ENCODE assay signal across 14 cellular contexts in genomic region chr6:11968241-11968806, GRCh38. TPM values are rescaled to one million over a fixed set of nuclear protein-coding genes. Genes with fewer than 3 reads are reported as not detected.
A peak's percentile ranks its signal among the peaks of the same experiment; 100 is the strongest.
DNase-seq lines count a peak whose midpoint lies in the region; ATAC-seq and TF ChIP-seq lines count a peak whose summit lies in the region.
"Had no signal": no experiment of that assay in that cellular context is flagged by ENCODE, and none has a peak within 500 bp of the region (broad histone marks: within the 10 kb centered on the region; RNA-seq: fewer than 3 reads in every experiment).

No MANE protein-coding gene starts in this region.

- peaks cover 38% of the 10 kb centered on the region for H3K4me1 ChIP-seq in adipocyte (ENCODE audit: control insufficient read depth, insufficient read depth, low read length)

- no peaks in the 10 kb centered on the region for H3K36me3 Mint-ChIP-seq in MCF 10A (ENCODE audit: insufficient read depth, unreplicated experiment)

- BruUV-seq in MCF 10A (replicated peaks; lab: Mats Ljungman, UMichigan) = no TSS peak

- H3K36me3 ChIP-seq in adipocyte (ENCODE audit: control insufficient read depth, insufficient read depth, low read length, severe bottlenecking) = no peaks in the 10 kb centered on the region
- H3K36me3 ChIP-seq: ovary had no signal

- POLR2A ChIA-PET in MCF 10A (lab: Yijun Ruan, JAX) = interaction anchor here (1.1 kb wide), 1 partner anchor 47 kb away, joined by 3 read pairs; no protein-coding TSS in a partner anchor

- H3K9me3 ChIP-seq in adipocyte (ENCODE audit: control insufficient read depth, low read length) = no peaks in the 10 kb centered on the region
- H3K9me3 ChIP-seq: ovary had no signal

- H3K4me1 Mint-ChIP-seq in MCF 10A (ENCODE audit: insufficient read depth, unreplicated experiment) = peaks cover 8% of the 10 kb centered on the region

- H3K27ac Mint-ChIP-seq in MCF 10A (ENCODE audit: low read depth, unreplicated experiment) = no peak overlapping the region
- H3K27ac Mint-ChIP-seq: endodermal cell had no signal

- CTCF ChIA-PET in MCF 10A (lab: Yijun Ruan, JAX) = interaction anchor here (0.5 to 1.4 kb wide), 2 partner anchors 8 to 271 kb away, joined by 3 read pairs; no protein-coding TSS in a partner anchor

- DNase-seq in GM10266 (ENCODE audit: extremely low spot score) (peak; percentile 21), GM20000 (ENCODE audit: low spot score) (peak; percentile 18), adipocyte (ENCODE audit: low read depth) (no peak), MCF 10A (ENCODE audit: unreplicated experiment) (no peak)
- DNase-seq in stimulated activated CD4-positive, alpha-beta T cell treated with anti-CD3 and anti-CD28 coated beads, Interleukin-12 subunit alpha, Interleukin-12 subunit beta, amount 100 ng/mL, for 4 hours = no peak
- no peak for DNase-seq in activated effector memory CD4-positive, alpha-beta T cell treated with Interleukin-2 at 50 U/mL for 16 hours
- DNase-seq: endodermal cell; Karpas-422; NCI-H446; stimulated activated CD4-positive, alpha-beta T cell treated with anti-CD3 and anti-CD28 coated beads, Interleukin-4, amount 100 ng/mL, for 1 hour had no signal

- peak overlapping the region; percentile 69 for H3K4me3 ChIP-seq in adipocyte (ENCODE audit: low read length)
- H3K4me3 ChIP-seq: ovary had no signal

- H3K27me3 Mint-ChIP-seq in MCF 10A (ENCODE audit: insufficient read depth, unreplicated experiment) = no peaks in the 10 kb centered on the region

- H3K9me3 Mint-ChIP-seq in MCF 10A (ENCODE audit: unreplicated experiment) = peaks cover 8% of the 10 kb centered on the region
- H3K9me3 Mint-ChIP-seq: endodermal cell had no signal

- no peak overlapping the region for H3K4me3 Mint-ChIP-seq in MCF 10A (ENCODE audit: unreplicated experiment)
- H3K4me3 Mint-ChIP-seq: endodermal cell had no signal

- no peaks in the 10 kb centered on the region for H3K27me3 ChIP-seq in adipocyte (replicated peaks; ENCODE audit: control insufficient read depth, insufficient read depth, low read length)
- H3K27me3 ChIP-seq: ovary had no signal

- no peak for TF ChIP-seq CTCF in GM10266 (IDR thresholded peaks at IDR 0.05; ENCODE audit: control insufficient read depth, insufficient read depth, low read depth, missing control alignments)
- TF ChIP-seq CTCF in GM20000 (IDR thresholded peaks at IDR 0.05; ENCODE audit: extremely low read depth, missing control alignments) = no peak
- TF ChIP-seq CTCF in MCF 10A (IDR thresholded peaks at IDR 0.05; ENCODE audit: unreplicated experiment) = no peak

- intact Hi-C loops in MCF 10A (cut with micrococcal nuclease) = no loop called here

- peak; percentile 62 for ATAC-seq in HG03097 (IDR thresholded peaks at IDR 0.05; ENCODE audit: low FRiP score, unreplicated experiment)
- ATAC-seq in GM21528 (IDR thresholded peaks at IDR 0.05; ENCODE audit: low FRiP score, unreplicated experiment) = no peak
- ATAC-seq: Right ventricle myocardium inferior had no signal

- H3K9ac ChIP-seq in adipocyte (ENCODE audit: low read length) = peak overlapping the region; percentile 68

RNA-seq across cellular contexts. Expression of gene HIVEP1, which starts 43.8 kb away (rescaled TPM):
- 19.1 and 27.0 TPM in 2 replicates for total RNA-seq in MCF 10A (2022)

Comparison
In these comparisons a context has a peak if more than half of its experiments do, and no peak if none do; other contexts are left out.
1. DNase-seq: peak in GM10266 (single experiment) and GM20000 (single experiment); none in adipocyte (single experiment), MCF 10A (single experiment), stimulated activated CD4-positive, alpha-beta T cell treated with anti-CD3 and anti-CD28 coated beads, Interleukin-12 subunit alpha, Interleukin-12 subunit beta, amount 100 ng/mL, for 4 hours (single experiment) and activated effector memory CD4-positive, alpha-beta T cell treated with Interleukin-2 at 50 U/mL for 16 hours (single experiment).